11 cellular contexts compared by ENCODE assay signal in genomic region chr14:34460295-34460694, GRCh38. TPM values are rescaled to one million over a fixed set of nuclear protein-coding genes. Genes with fewer than 3 reads are reported as not detected.
A peak's percentile ranks its signal among the peaks of the same experiment; 100 is the strongest.
DNase-seq lines count a peak whose midpoint lies in the region; ATAC-seq and TF ChIP-seq lines count a peak whose summit lies in the region.
"Had no signal": no experiment of that assay in that cellular context is flagged by ENCODE, and none has a peak within 500 bp of the region (broad histone marks: within the 10 kb centered on the region; RNA-seq: fewer than 3 reads in every experiment).

No MANE protein-coding gene starts in this region.

- H3K27ac ChIP-seq in lower lobe of right lung: no peak overlapping the region

- H3K4me1 ChIP-seq in BE2C: peaks cover 3% of the 10 kb centered on the region; the same call in 1 of the 2 replicates
- peaks cover 28% of the 10 kb centered on the region for H3K4me1 ChIP-seq in lower lobe of right lung

- H3K36me3 ChIP-seq in BE2C: peaks cover 17% of the 10 kb centered on the region
- peaks cover 13% of the 10 kb centered on the region for H3K36me3 ChIP-seq in lower lobe of right lung

- H3K27ac Mint-ChIP-seq in activated naive CD8-positive, alpha-beta T cell treated with anti-CD3 and anti-CD28 coated beads for 36 hours: no peak overlapping the region
- no peak overlapping the region for H3K27ac Mint-ChIP-seq in stimulated activated memory B cell treated with anti-CD40 and anti-IgM and Interleukin-4, amounts not matched to agents 10 μg/mL and 1 μg/mL and 100 μg/mL, for 72 hours

- H3K4me3 Mint-ChIP-seq in activated naive CD8-positive, alpha-beta T cell treated with anti-CD3 and anti-CD28 coated beads for 36 hours: peak overlapping the region; percentile 95
- H3K4me3 Mint-ChIP-seq in stimulated activated memory B cell treated with anti-CD40 and anti-IgM and Interleukin-4, amounts not matched to agents 10 μg/mL and 1 μg/mL and 100 μg/mL, for 72 hours: no peak overlapping the region

- no peaks in the 10 kb centered on the region for H3K27me3 Mint-ChIP-seq in activated naive CD8-positive, alpha-beta T cell treated with anti-CD3 and anti-CD28 coated beads for 36 hours
- no peaks in the 10 kb centered on the region for H3K27me3 Mint-ChIP-seq in stimulated activated memory B cell treated with anti-CD40 and anti-IgM and Interleukin-4, amounts not matched to agents 10 μg/mL and 1 μg/mL and 100 μg/mL, for 72 hours
- H3K27me3 Mint-ChIP-seq: naive B cell had no signal

- intact Hi-C loops in lower lobe of right lung (cut with DNase I): no loop called here

- H3K36me3 Mint-ChIP-seq in activated naive CD8-positive, alpha-beta T cell treated with anti-CD3 and anti-CD28 coated beads for 36 hours: no peaks in the 10 kb centered on the region
- no peaks in the 10 kb centered on the region for H3K36me3 Mint-ChIP-seq in stimulated activated memory B cell treated with anti-CD40 and anti-IgM and Interleukin-4, amounts not matched to agents 10 μg/mL and 1 μg/mL and 100 μg/mL, for 72 hours
- H3K36me3 Mint-ChIP-seq: naive B cell had no signal

- H3K4me3 ChIP-seq in BE2C (ENCODE audit: low read depth, low read length): peak overlapping the region; percentile 88
- peak overlapping the region; percentile 75 for H3K4me3 ChIP-seq in HFF-Myc (replicated peaks; ENCODE audit: low read depth, low read length)
- H3K4me3 ChIP-seq in lower lobe of right lung: peak overlapping the region; percentile 69

- TF ChIP-seq CTCF in BE2C (IDR thresholded peaks at IDR 0.05; ENCODE audit: low read depth, low read length): no peak
- TF ChIP-seq CTCF in HFF-Myc (IDR thresholded peaks at IDR 0.05; ENCODE audit: low read depth, low read length, missing control alignments): no peak
- no peak for TF ChIP-seq CTCF in lower lobe of right lung (IDR thresholded peaks at IDR 0.05)

- no peaks in the 10 kb centered on the region for H3K9me3 ChIP-seq in BE2C
- no peaks in the 10 kb centered on the region for H3K9me3 ChIP-seq in lower lobe of right lung
- H3K9me3 ChIP-seq: vagina had no signal

- peaks cover 11% of the 10 kb centered on the region for H3K4me1 Mint-ChIP-seq in activated naive CD8-positive, alpha-beta T cell treated with anti-CD3 and anti-CD28 coated beads for 36 hours
- peaks cover 19% of the 10 kb centered on the region for H3K4me1 Mint-ChIP-seq in stimulated activated memory B cell treated with anti-CD40 and anti-IgM and Interleukin-4, amounts not matched to agents 10 μg/mL and 1 μg/mL and 100 μg/mL, for 72 hours

- H3K27me3 ChIP-seq in BE2C (no peaks in the 10 kb centered on the region), lower lobe of right lung (ENCODE audit: low read depth) (no peaks in the 10 kb centered on the region)
- H3K27me3 ChIP-seq: vagina had no signal

- no peaks in the 10 kb centered on the region for H3K9me3 Mint-ChIP-seq in activated naive CD8-positive, alpha-beta T cell treated with anti-CD3 and anti-CD28 coated beads for 36 hours
- H3K9me3 Mint-ChIP-seq in stimulated activated memory B cell treated with anti-CD40 and anti-IgM and Interleukin-4, amounts not matched to agents 10 μg/mL and 1 μg/mL and 100 μg/mL, for 72 hours: no peaks in the 10 kb centered on the region
- H3K9me3 Mint-ChIP-seq: naive B cell had no signal

- ATAC-seq in lower lobe of right lung: no peak
- ATAC-seq in GM21367 (IDR thresholded peaks at IDR 0.05; ENCODE audit: unreplicated experiment): no peak
- no peak for ATAC-seq in stimulated activated memory B cell treated with anti-CD40 and anti-IgM and Interleukin-4, amounts not matched to agents 10 μg/mL and 1 μg/mL and 100 μg/mL, for 72 hours

- no peak for DNase-seq in BE2C
- DNase-seq in HFF-Myc (ENCODE audit: extremely low read depth, low read depth): no peak
- no peak for DNase-seq in activated naive CD8-positive, alpha-beta T cell treated with anti-CD3 and anti-CD28 coated beads for 36 hours
- DNase-seq in lower lobe of right lung: no peak
- no peak for DNase-seq in hippocampal formation (lab: John Stamatoyannopoulos, UW)
- no peak for DNase-seq in NCI-H1436 treated with DMSO at 0.1 percent for 48 hours (lab: John Stamatoyannopoulos, UW)
- DNase-seq: amniotic stem cell, naive B cell had no signal

RNA-seq across cellular contexts. Expression of gene SPTSSA, which starts 1.7 kb away (rescaled TPM):
- polyA plus RNA-seq in BE2C (2012; ENCODE audit: insufficient read depth, insufficient read length, low read depth): 43.0 TPM
- 10 to 100 TPM; 13.0 to 13.5 TPM for total RNA-seq in activated naive CD8-positive, alpha-beta T cell treated with anti-CD3 and anti-CD28 coated beads for 36 hours
- 47.6 TPM for total RNA-seq in lower lobe of right lung
